ENCODE assay signal across 8 cellular contexts in genomic region chr2:164560181-164560792, GRCh38.
DNase-seq lines count a peak whose midpoint lies in the region; ATAC-seq and TF ChIP-seq lines count a peak whose summit lies in the region.

No MANE protein-coding gene starts in this region.

- H3K27me3 Mint-ChIP-seq in chondrocyte (ENCODE audit: low read depth) (no peaks in the 10 kb centered on the region), nephron progenitor cell (ENCODE audit: low read depth, poor library complexity) (peaks cover 6% of the 10 kb centered on the region)
- H3K27me3 Mint-ChIP-seq in activated CD8-positive, alpha-beta memory T cell treated with anti-CD3 and anti-CD28 coated beads, Interleukin-2, amount 10 ng/mL, durations not matched to agents 7 days and 5 days, result no peaks in the 10 kb centered on the region

- no peaks in the 10 kb centered on the region for H3K27me3 ChIP-seq in AG04450 (ENCODE audit: control insufficient read depth, insufficient read depth, low read length)

- no peak overlapping the region for H3K4me3 ChIP-seq in AG04450 (ENCODE audit: low read depth, low read length)

- no peak overlapping the region for H3K27ac ChIP-seq in AG04450 (ENCODE audit: low read depth, low read length)

- TF ChIP-seq CTCF in AG04450 (IDR thresholded peaks at IDR 0.05; ENCODE audit: low read depth, low read length), result peak; percentile 78
- TF ChIP-seq CTCF in chondrocyte (IDR thresholded peaks at IDR 0.05), result peak; percentile 98
- TF ChIP-seq CTCF in nephron progenitor cell (IDR thresholded peaks at IDR 0.05), result peak; percentile 73

- CTCF ChIA-PET in AG04450 (lab: Charles Lee), result interaction anchor here (0.6 to 4.5 kb wide), 52 partner anchors 9 to 1405 kb away, joined by 3 to 177 read pairs (median 4); no protein-coding TSS in a partner anchor
- CTCF ChIA-PET in activated CD8-positive, alpha-beta memory T cell treated with anti-CD3 and anti-CD28 coated beads, Interleukin-2, amount 10 ng/mL, durations not matched to agents 7 days and 5 days (lab: Charles Lee), result interaction anchor here (1.0 to 1.2 kb wide), 3 partner anchors 12 to 156 kb away, joined by 3 to 4 read pairs (median 3); no protein-coding TSS in a partner anchor

- no peak overlapping the region for H3K27ac Mint-ChIP-seq in chondrocyte (ENCODE audit: unreplicated experiment)
- H3K27ac Mint-ChIP-seq in nephron progenitor cell, result no peak overlapping the region
- no peak overlapping the region for H3K27ac Mint-ChIP-seq in activated CD8-positive, alpha-beta memory T cell treated with anti-CD3 and anti-CD28 coated beads, Interleukin-2, amount 10 ng/mL, durations not matched to agents 7 days and 5 days

- ATAC-seq in GM18519 (IDR thresholded peaks at IDR 0.05; ENCODE audit: low FRiP score, unreplicated experiment) (peak; percentile 43), GM19328 (IDR thresholded peaks at IDR 0.05; ENCODE audit: unreplicated experiment) (no peak)
- no peak for ATAC-seq in activated CD8-positive, alpha-beta memory T cell treated with anti-CD3 and anti-CD28 coated beads, Interleukin-2, amount 10 ng/mL, durations not matched to agents 7 days and 5 days

- H3K4me3 Mint-ChIP-seq in chondrocyte (ENCODE audit: unreplicated experiment) (no peak overlapping the region), nephron progenitor cell (no peak overlapping the region)
- no peak overlapping the region for H3K4me3 Mint-ChIP-seq in activated CD8-positive, alpha-beta memory T cell treated with anti-CD3 and anti-CD28 coated beads, Interleukin-2, amount 10 ng/mL, durations not matched to agents 7 days and 5 days

- H3K9me3 ChIP-seq in AG04450 (ENCODE audit: control insufficient read depth, insufficient read depth, low read length), result no peaks in the 10 kb centered on the region

- POLR2A ChIA-PET in AG04450 (lab: Yijun Ruan, JAX), result no interaction called here

- no peaks in the 10 kb centered on the region for H3K9me3 Mint-ChIP-seq in chondrocyte (ENCODE audit: low read depth)
- no peaks in the 10 kb centered on the region for H3K9me3 Mint-ChIP-seq in nephron progenitor cell
- H3K9me3 Mint-ChIP-seq in activated CD8-positive, alpha-beta memory T cell treated with anti-CD3 and anti-CD28 coated beads, Interleukin-2, amount 10 ng/mL, durations not matched to agents 7 days and 5 days (ENCODE audit: low read depth), result no peaks in the 10 kb centered on the region

- H3K36me3 Mint-ChIP-seq in chondrocyte (ENCODE audit: low read depth) (no peaks in the 10 kb centered on the region), nephron progenitor cell (ENCODE audit: low read depth) (no peaks in the 10 kb centered on the region)
- no peaks in the 10 kb centered on the region for H3K36me3 Mint-ChIP-seq in activated CD8-positive, alpha-beta memory T cell treated with anti-CD3 and anti-CD28 coated beads, Interleukin-2, amount 10 ng/mL, durations not matched to agents 7 days and 5 days

- DNase-seq in AG04450 (ENCODE audit: low read depth, low spot score) (no peak), NCI-H1105 (lab: John Stamatoyannopoulos, UW) (peak; percentile 14), chondrocyte (ENCODE audit: low spot score) (no peak), nephron progenitor cell (peak; percentile 9), NCI-H1048 (lab: John Stamatoyannopoulos, UW) (no peak)
- no peak for DNase-seq in activated CD8-positive, alpha-beta memory T cell treated with anti-CD3 and anti-CD28 coated beads, Interleukin-2, amount 10 ng/mL, durations not matched to agents 7 days and 5 days

- H3K4me1 Mint-ChIP-seq in chondrocyte (ENCODE audit: low read depth), result peaks cover 37% of the 10 kb centered on the region
- no peaks in the 10 kb centered on the region for H3K4me1 Mint-ChIP-seq in nephron progenitor cell
- no peaks in the 10 kb centered on the region for H3K4me1 Mint-ChIP-seq in activated CD8-positive, alpha-beta memory T cell treated with anti-CD3 and anti-CD28 coated beads, Interleukin-2, amount 10 ng/mL, durations not matched to agents 7 days and 5 days

Comparison
In these comparisons a context has a peak if more than half of its experiments do, and no peak if none do; other contexts are left out.
1. DNase-seq: peak in NCI-H1105 (single experiment) and nephron progenitor cell (single experiment); none in AG04450 (single experiment), chondrocyte (single experiment), NCI-H1048 (single experiment) and activated CD8-positive, alpha-beta memory T cell treated with anti-CD3 and anti-CD28 coated beads, Interleukin-2, amount 10 ng/mL, durations not matched to agents 7 days and 5 days (single experiment).
2. Peak in every context shown above with its lines, with median percentiles within 50 percentile points of each other: CTCF ChIP-seq.